8 cellular contexts compared by ENCODE assay signal in genomic region chr7:17546206-17546998, GRCh38.
DNase-seq lines count a peak whose midpoint lies in the region; ATAC-seq and TF ChIP-seq lines count a peak whose summit lies in the region.

No MANE protein-coding gene starts in this region.

- H4K91ac ChIP-seq in mesenchymal stem cell (ENCODE audit: low read length): no peak overlapping the region

- H3K27ac ChIP-seq in right atrium auricular region: peak overlapping the region in 1 of 2 donors; percentile 25
- no peak overlapping the region for H3K27ac ChIP-seq in mesenchymal stem cell (ENCODE audit: low read length, poor library complexity, severe bottlenecking)

- H3K9ac ChIP-seq in mesenchymal stem cell (ENCODE audit: low read length): peak overlapping the region; percentile 60

- H3K4me1 ChIP-seq in right atrium auricular region (peaks cover 0 to 24% of the 10 kb centered on the region in 2 donors), mesenchymal stem cell (ENCODE audit: control insufficient read depth, insufficient read depth, low read depth, low read length) (no peaks in the 10 kb centered on the region)

- H2AK5ac ChIP-seq in mesenchymal stem cell (ENCODE audit: low read length, severe bottlenecking): no peak overlapping the region

- no peak overlapping the region for H2BK120ac ChIP-seq in mesenchymal stem cell (ENCODE audit: low read depth, low read length)

- H4K8ac ChIP-seq in mesenchymal stem cell (ENCODE audit: low read length): no peak overlapping the region

- H2BK5ac ChIP-seq in mesenchymal stem cell (ENCODE audit: low read depth, low read length, poor library complexity, severe bottlenecking): no peak overlapping the region

- no peak overlapping the region for H2BK15ac ChIP-seq in mesenchymal stem cell (ENCODE audit: low read depth, poor library complexity, severe bottlenecking)

- no peak overlapping the region for H2AFZ ChIP-seq in mesenchymal stem cell (ENCODE audit: low read depth, low read length)

- 88% methylated on average over 3 of the region's 4 CpGs for WGBS in mesenchymal stem cell

- intact Hi-C loops in left cardiac atrium (cut with DNase I): no loop called here

- H3K36me3 ChIP-seq in right atrium auricular region (no peaks in the 10 kb centered on the region), mesenchymal stem cell (ENCODE audit: control insufficient read depth in 1 of 2, insufficient read depth in 2 of 2, low read depth in 1 of 2, low read length in 2 of 2) (no peaks in the 10 kb centered on the region)

- no peak overlapping the region for H3K4me2 ChIP-seq in mesenchymal stem cell (ENCODE audit: low read length, poor library complexity, severe bottlenecking)

- H3K23ac ChIP-seq in mesenchymal stem cell (ENCODE audit: low read length in 2 of 2): no peak overlapping the region

- no peak overlapping the region for H3K14ac ChIP-seq in mesenchymal stem cell (ENCODE audit: low read length in 2 of 2)

- H3K4me3 ChIP-seq in right atrium auricular region (no peak overlapping the region), mesenchymal stem cell (ENCODE audit: insufficient read depth in 1 of 2, low read depth in 1 of 2, low read length in 2 of 2) (peak overlapping the region in 1 of 2 experiments; percentile 20)

- DNase-seq in left cardiac atrium (no peak), right atrium auricular region (ENCODE audit: low spot score) (no peak), dermis blood vessel endothelial cell (peak; percentile 67), mesenchymal stem cell (peak; percentile 92), GM20000 (ENCODE audit: low spot score) (no peak)

- no peak for TF ChIP-seq CTCF in right atrium auricular region (IDR thresholded peaks at IDR 0.05)
- no peak for TF ChIP-seq CTCF in GM20000 (IDR thresholded peaks at IDR 0.05; ENCODE audit: extremely low read depth, missing control alignments)

- H3K4ac ChIP-seq in mesenchymal stem cell (ENCODE audit: low read depth in 1 of 2, low read length in 2 of 2): peak overlapping the region in 1 of 2 experiments; percentile 63

- H3K9me3 ChIP-seq in right atrium auricular region (no peaks in the 10 kb centered on the region), mesenchymal stem cell (ENCODE audit: control insufficient read depth, low read length) (no peaks in the 10 kb centered on the region)

- H2BK12ac ChIP-seq in mesenchymal stem cell (ENCODE audit: low read length in 2 of 2): no peak overlapping the region

- peaks cover 8% of the 10 kb centered on the region for H3K79me1 ChIP-seq in mesenchymal stem cell (replicated peaks; ENCODE audit: low read length, poor library complexity, severe bottlenecking)

- H3K27me3 ChIP-seq in right atrium auricular region (no peaks in the 10 kb centered on the region), mesenchymal stem cell (ENCODE audit: control insufficient read depth in 1 of 2, insufficient read depth in 1 of 2, low read length in 2 of 2) (no peaks in the 10 kb centered on the region)

- peak; percentile 8 to 71 for ATAC-seq in left cardiac atrium
- ATAC-seq in HG03521 (IDR thresholded peaks at IDR 0.05; ENCODE audit: unreplicated experiment): no peak
- no peak for ATAC-seq in GM18519 (IDR thresholded peaks at IDR 0.05; ENCODE audit: low FRiP score, unreplicated experiment)
- ATAC-seq in GM21825 (IDR thresholded peaks at IDR 0.05; ENCODE audit: unreplicated experiment): no peak

- peak overlapping the region in 1 of 2 experiments; percentile 28 for H3K18ac ChIP-seq in mesenchymal stem cell (ENCODE audit: low read depth in 1 of 2, low read length in 2 of 2)

Comparison
In these comparisons a context has a peak if more than half of its experiments do, and no peak if none do; other contexts are left out.
1. ATAC-seq: peak in left cardiac atrium (2 of 2); none in HG03521 (single experiment), GM18519 (single experiment) and GM21825 (single experiment).
2. DNase-seq: peak in dermis blood vessel endothelial cell (single experiment) and mesenchymal stem cell (single experiment); none in left cardiac atrium (single experiment), right atrium auricular region (single experiment) and GM20000 (single experiment).